ENCODE assay signal across 8 cellular contexts in the genomic region with DNA sequence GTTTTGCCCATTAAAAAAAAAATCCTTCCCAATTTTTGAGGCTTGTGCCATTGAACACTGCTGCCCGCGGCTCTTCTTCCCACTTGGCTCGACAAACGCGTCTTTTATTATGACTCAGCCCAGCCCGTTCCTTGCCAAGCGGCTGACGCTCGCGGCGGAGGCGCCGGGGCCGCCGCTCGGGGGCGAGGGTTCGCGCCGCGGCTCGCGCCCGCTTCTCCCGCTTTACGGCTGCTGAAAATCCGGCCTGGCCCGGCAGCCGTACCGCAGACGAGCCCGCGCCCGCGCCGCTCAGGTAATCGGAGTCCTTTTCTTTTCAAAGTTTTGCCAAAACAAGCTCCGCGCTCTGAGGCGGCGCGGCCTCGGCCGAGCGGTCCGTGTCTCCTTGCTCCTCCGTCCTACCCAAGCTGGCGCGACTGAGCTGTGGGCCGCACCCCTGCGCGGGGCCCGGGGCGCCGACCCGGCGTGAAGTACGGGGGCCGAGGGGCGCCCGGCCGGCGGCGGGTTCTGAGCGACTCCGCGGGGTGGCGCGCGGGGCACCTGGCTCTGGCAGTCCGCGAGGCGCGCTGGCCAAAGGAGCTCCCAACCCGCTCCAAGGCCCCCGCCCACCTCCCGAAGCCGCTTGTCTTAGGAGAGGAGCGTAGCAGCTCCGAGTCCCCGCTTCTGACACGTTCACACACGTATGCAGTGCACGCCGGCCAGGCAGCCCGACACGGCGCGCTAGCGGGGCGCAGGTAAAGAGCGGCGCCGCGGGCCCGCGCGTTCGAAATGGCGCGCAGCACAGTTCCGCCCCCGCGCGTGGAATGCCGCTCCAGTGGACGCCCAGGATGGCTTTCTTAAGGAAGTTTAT.
DNase-seq lines count a peak whose midpoint lies in the region; ATAC-seq and TF ChIP-seq lines count a peak whose summit lies in the region.

No MANE protein-coding gene starts in this region.

- H3K27me3 ChIP-seq in CD4-positive, CD25-positive, alpha-beta regulatory T cell (ENCODE audit: control insufficient read depth, insufficient read depth, low read length), result peaks cover 13% of the 10 kb centered on the region
- H3K27me3 ChIP-seq in esophagus squamous epithelium, result no peaks in the 10 kb centered on the region
- H3K27me3 ChIP-seq in mucosa of stomach (ENCODE audit: control insufficient read depth, insufficient read depth, low read length), result no peaks in the 10 kb centered on the region

- H3K4me3 ChIP-seq in CD4-positive, CD25-positive, alpha-beta regulatory T cell (ENCODE audit: low read depth, low read length), result no peak overlapping the region
- H3K4me3 ChIP-seq in esophagus squamous epithelium (peak overlapping the region; percentile 62 to 85 (median 74)), mucosa of stomach (ENCODE audit: low read length) (peak overlapping the region; percentile 88)

- peaks cover 20% of the 10 kb centered on the region for H3K27me3 Mint-ChIP-seq in CD4-positive, CD25-positive, alpha-beta regulatory T cell

- peak in 1 of 4 donors; percentile 37 for TF ChIP-seq POLR2A in esophagus squamous epithelium (IDR thresholded peaks at IDR 0.05)

- H3K4me3 Mint-ChIP-seq in CD4-positive, CD25-positive, alpha-beta regulatory T cell, result peak overlapping the region in 3 of 4 donors; percentile 38 to 74 (median 56)

- no peak overlapping the region for H3K27ac ChIP-seq in CD4-positive, CD25-positive, alpha-beta regulatory T cell (ENCODE audit: insufficient read depth, low read length, poor library complexity, severe bottlenecking)
- peak overlapping the region; percentile 92 to 99 (median 95) for H3K27ac ChIP-seq in esophagus squamous epithelium

- H3K9ac ChIP-seq in mucosa of stomach (ENCODE audit: low read length), result peak overlapping the region; percentile 83

- DNase-seq in CD4-positive, CD25-positive, alpha-beta regulatory T cell, result peak in 2 of 3 donors; percentile 24 to 40
- DNase-seq in NCI-H69 (lab: John Stamatoyannopoulos, UW), result peak; percentile 99
- DNase-seq in activated T-cell treated with anti-CD3 and anti-CD28 coated beads for 1 hour (ENCODE audit: low read depth), result peak; percentile 17
- DNase-seq in esophagus squamous epithelium (lab: John Stamatoyannopoulos, UW), result peak; percentile 15
- peak; percentile 68 for DNase-seq in stimulated activated CD8-positive, alpha-beta memory T cell treated with anti-CD3 and anti-CD28 coated beads, Interleukin-4, amount 100 ng/mL, for 48 hours

- no peaks in the 10 kb centered on the region for H3K36me3 ChIP-seq in CD4-positive, CD25-positive, alpha-beta regulatory T cell (ENCODE audit: control insufficient read depth, insufficient read depth, low read length)
- H3K36me3 ChIP-seq in esophagus squamous epithelium, result no peaks in the 10 kb centered on the region
- H3K36me3 ChIP-seq in mucosa of stomach (ENCODE audit: control insufficient read depth, insufficient read depth, low read length), result no peaks in the 10 kb centered on the region

- WGBS in esophagus squamous epithelium, 2 donors, result 0 to 1% methylated on average over 6 to 15 of the region's 107 CpGs

- H3K27ac Mint-ChIP-seq in CD4-positive, CD25-positive, alpha-beta regulatory T cell, result no peak overlapping the region

- TF ChIP-seq CTCF in esophagus squamous epithelium (IDR thresholded peaks at IDR 0.05), result no peak

- H3K9me3 ChIP-seq in CD4-positive, CD25-positive, alpha-beta regulatory T cell (ENCODE audit: control insufficient read depth in 2 of 2, low read length in 2 of 2), result no peaks in the 10 kb centered on the region
- H3K9me3 ChIP-seq in esophagus squamous epithelium, result no peaks in the 10 kb centered on the region
- H3K9me3 ChIP-seq in mucosa of stomach (ENCODE audit: control insufficient read depth, low read length), result no peaks in the 10 kb centered on the region

- no peaks in the 10 kb centered on the region for H3K4me1 ChIP-seq in CD4-positive, CD25-positive, alpha-beta regulatory T cell (ENCODE audit: control insufficient read depth, insufficient read depth, low read length, poor library complexity, severe bottlenecking)
- peaks cover 3 to 31% (median 10%) of the 10 kb centered on the region in 3 donors for H3K4me1 ChIP-seq in esophagus squamous epithelium
- peaks cover 4% of the 10 kb centered on the region for H3K4me1 ChIP-seq in mucosa of stomach (ENCODE audit: control insufficient read depth, insufficient read depth, low read length)

- peaks cover 0 to 6% (median 4%) of the 10 kb centered on the region in 4 donors for H3K4me1 Mint-ChIP-seq in CD4-positive, CD25-positive, alpha-beta regulatory T cell

- peaks cover 0 to 5% (median 3%) of the 10 kb centered on the region in 7 donors for H3K9me3 Mint-ChIP-seq in CD4-positive, CD25-positive, alpha-beta regulatory T cell

- ATAC-seq in CD4-positive, CD25-positive, alpha-beta regulatory T cell (ENCODE audit: low read depth in 2 of 2), result peak; percentile 31 to 41
- ATAC-seq in GM19452 (IDR thresholded peaks at IDR 0.05; ENCODE audit: unreplicated experiment) (peak; percentile 71), HG03571 (IDR thresholded peaks at IDR 0.05; ENCODE audit: unreplicated experiment) (peak; percentile 48)

- H3K36me3 Mint-ChIP-seq in CD4-positive, CD25-positive, alpha-beta regulatory T cell, result no peaks in the 10 kb centered on the region

- intact Hi-C loops in esophagus squamous epithelium (cut with DNase I), result no loop called here

Comparison
In these comparisons a context has a peak if more than half of its experiments do, and no peak if none do; other contexts are left out.
1. DNase-seq: peak in every context shown above with its lines; median percentile 99 in NCI-H69; 68 in stimulated activated CD8-positive, alpha-beta memory T cell treated with anti-CD3 and anti-CD28 coated beads, Interleukin-4, amount 100 ng/mL, for 48 hours; 32 in CD4-positive, CD25-positive, alpha-beta regulatory T cell; 17 in activated T-cell treated with anti-CD3 and anti-CD28 coated beads for 1 hour; 15 in esophagus squamous epithelium.